23 cellular contexts compared by ENCODE assay signal in the genomic region with DNA sequence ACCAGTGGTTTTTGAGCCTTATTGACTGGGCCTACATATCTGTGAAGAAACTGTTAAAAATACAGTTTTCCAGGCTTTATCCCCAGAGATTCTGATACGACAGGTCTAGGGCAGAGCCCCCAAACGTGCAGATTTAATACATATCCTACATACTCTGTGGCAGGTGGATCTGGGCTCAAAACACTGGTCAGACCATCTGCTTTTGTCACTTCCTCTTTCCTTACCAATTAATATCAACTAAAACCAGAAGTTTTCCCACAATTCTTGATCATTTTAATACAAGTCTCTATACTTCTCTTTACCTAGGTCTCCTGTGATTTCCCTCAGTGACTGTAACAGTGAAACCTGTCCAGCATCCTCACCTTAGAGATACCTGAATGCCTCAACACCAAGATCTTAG.
DNase-seq lines count a peak whose midpoint lies in the region; ATAC-seq, FAIRE-seq and TF ChIP-seq lines count a peak whose summit lies in the region.
"Had no signal": no experiment of that assay in that cellular context is flagged by ENCODE, and none has a peak within 500 bp of the region (broad histone marks: within the 10 kb centered on the region; RNA-seq: fewer than 3 reads in every experiment).

No MANE protein-coding gene starts in this region.

- no peak for FAIRE-seq in GM12878 (lab: Jason Lieb, UNC)
- FAIRE-seq: A204.1, GM12891, H54, HepG2 had no signal

- H3K4me3 Mint-ChIP-seq in immature natural killer cell = peak overlapping the region in 1 of 5 donors; percentile 1
- H3K4me3 Mint-ChIP-seq: CD4-positive, CD25-positive, alpha-beta regulatory T cell; CD8-positive, alpha-beta memory T cell; GM23338; IgD-negative memory B cell had no signal

- H3K4me3 ChIP-seq in Karpas-422 (ENCODE audit: low read length) = no peak overlapping the region
- no peak overlapping the region for H3K4me3 ChIP-seq in GM12878
- H3K4me3 ChIP-seq in aorta (ENCODE audit: low read length in 2 of 2) = no peak overlapping the region
- H3K4me3 ChIP-seq: GM23338 had no signal

- TF ChIP-seq RAD21 in GM12878 (IDR thresholded peaks at IDR 0.05; ENCODE audit: insufficient read depth, low read depth, low read length) = no peak

- H3K4me1 ChIP-seq in Karpas-422 (ENCODE audit: low read length) = peaks cover 25% of the 10 kb centered on the region
- H3K4me1 ChIP-seq in GM12878 (ENCODE audit: control insufficient read depth, insufficient read depth, low read length) = no peaks in the 10 kb centered on the region
- no peaks in the 10 kb centered on the region for H3K4me1 ChIP-seq in aorta (ENCODE audit: control insufficient read depth in 1 of 2, insufficient read depth in 2 of 2, low read length in 2 of 2)
- H3K4me1 ChIP-seq: BE2C had no signal

- no peaks in the 10 kb centered on the region for H3K9me2 ChIP-seq in Karpas-422 (replicated peaks; ENCODE audit: insufficient read depth, low read length)

- H3K9ac ChIP-seq in Karpas-422 (ENCODE audit: low read length) (no peak overlapping the region), GM12878 (ENCODE audit: control insufficient read depth, insufficient read depth, low read length) (no peak overlapping the region)

- H3K9me3 Mint-ChIP-seq in immature natural killer cell = no peaks in the 10 kb centered on the region
- H3K9me3 Mint-ChIP-seq: CD8-positive, alpha-beta memory T cell had no signal

- H4K20me1 ChIP-seq in Karpas-422 (ENCODE audit: insufficient read depth, low read depth, low read length) (no peaks in the 10 kb centered on the region), GM12878 (ENCODE audit: control insufficient read depth, insufficient read depth) (no peaks in the 10 kb centered on the region)

- WGBS in GM12878 (ENCODE audit: insufficient coverage, insufficient replicate concordance, low lambda C conversion rate, missing lambda C conversion rate) = 82% methylated on average over 2 of the region's 2 CpGs
- WGBS in aorta, 2 donors = 68 to 96% methylated on average over 2 of the region's 2 CpGs

- CTCF ChIA-PET in GM12878 (lab: Yijun Ruan, JAX) = interaction anchor here (0.5 to 1.4 kb wide), 2 partner anchors 9 to 17 kb away, joined by 3 read pairs; no protein-coding TSS in a partner anchor

- H3K36me3 Mint-ChIP-seq in immature natural killer cell = peaks cover 5 to 16% (median 8%) of the 10 kb centered on the region in 3 donors

- no peak for DNase-seq in Karpas-422
- no peak for DNase-seq in GM12878 (ENCODE audit: low read depth, low spot score)
- no peak for DNase-seq in immature natural killer cell
- DNase-seq in aorta = no peak
- DNase-seq: ACHN; BE2C; C1 segment of cervical spinal cord; CD4-positive, CD25-positive, alpha-beta regulatory T cell; CD8-positive, alpha-beta memory T cell; COR-L47; DMS 273 treated with DMSO at 0.1 percent for 48 hours; DMS53; DND-41; EL; HCEC 1CT had no signal

- TF ChIP-seq CTCF in GM12878 (IDR thresholded peaks at IDR 0.05 in 2 of 3, conservative IDR thresholded peaks at IDR 0.05 in 1 of 3; ENCODE audit: control insufficient read depth in 2 of 3, extremely low read depth in 1 of 3, insufficient read depth in 1 of 3, low read depth in 3 of 3, low read length in 3 of 3) = no peak

- in situ Hi-C loops in GM12878 (cut with MboI) = no loop called here

- POLR2A ChIA-PET in GM12878 (lab: Charles Lee) = no interaction called here

- H3K27ac ChIP-seq in Karpas-422 (ENCODE audit: low read length) (no peak overlapping the region), GM12878 (ENCODE audit: control insufficient read depth, insufficient read depth) (no peak overlapping the region), aorta (ENCODE audit: low read depth in 1 of 2, low read length in 2 of 2) (no peak overlapping the region)

- H3K9me3 ChIP-seq in Karpas-422 (ENCODE audit: low read length) (no peaks in the 10 kb centered on the region), GM12878 (replicated peaks; ENCODE audit: control insufficient read depth, insufficient read depth, low read length) (no peaks in the 10 kb centered on the region), aorta (ENCODE audit: control insufficient read depth, low read length) (peaks cover 1% of the 10 kb centered on the region)
- H3K9me3 ChIP-seq: BE2C had no signal

- intact Hi-C loops in GM12878 (cut with micrococcal nuclease; ENCODE audit: unreplicated experiment) (no loop called here), aorta (cut with DNase I) (no loop called here)

- SMC1A ChIA-PET in GM12878 (lab: Charles Lee; ENCODE audit: uncharacterized antibody, unreplicated experiment) = interaction anchor here (0.9 to 1.2 kb wide), 2 partner anchors 86 to 134 kb away, joined by 3 read pairs; no protein-coding TSS in a partner anchor

- H2AFZ ChIP-seq in Karpas-422 (ENCODE audit: low read length) (no peak overlapping the region), GM12878 (ENCODE audit: control insufficient read depth, low read depth, low read length) (no peak overlapping the region)
- H2AFZ ChIP-seq: GM23338 had no signal

- H3K4me1 Mint-ChIP-seq in immature natural killer cell = peaks cover 41 to 42% of the 10 kb centered on the region in 2 donors
- H3K4me1 Mint-ChIP-seq: GM23338 had no signal

- no peaks in the 10 kb centered on the region for H3K27me3 ChIP-seq in Karpas-422 (ENCODE audit: low read length)
- no peaks in the 10 kb centered on the region for H3K27me3 ChIP-seq in GM12878 (replicated peaks in 1 of 2; ENCODE audit: control insufficient read depth in 2 of 2, insufficient read depth in 2 of 2, low read length in 1 of 2)
- H3K27me3 ChIP-seq in aorta (ENCODE audit: control insufficient read depth in 1 of 2, insufficient read depth in 2 of 2, low read length in 1 of 2) = no peaks in the 10 kb centered on the region
- H3K27me3 ChIP-seq: BE2C had no signal

- peak overlapping the region; percentile 8 to 83 (median 42) for H3K27ac Mint-ChIP-seq in immature natural killer cell
- H3K27ac Mint-ChIP-seq: CD4-positive, CD25-positive, alpha-beta regulatory T cell; GM23338 had no signal

- H3K27me3 Mint-ChIP-seq in immature natural killer cell (ENCODE audit: low read depth in 3 of 3) = no peaks in the 10 kb centered on the region
- H3K27me3 Mint-ChIP-seq: CD4-positive, CD25-positive, alpha-beta regulatory T cell; CD8-positive, alpha-beta memory T cell; IgD-negative memory B cell had no signal

- RAD21 ChIA-PET in GM12878 (lab: Charles Lee; ENCODE audit: unreplicated experiment) = interaction anchor here (0.6 kb wide), 1 partner anchor 325 kb away, joined by 3 read pairs; no protein-coding TSS in a partner anchor

- H3K36me3 ChIP-seq in Karpas-422 (ENCODE audit: insufficient read depth, low read length) (no peaks in the 10 kb centered on the region), GM12878 (ENCODE audit: control insufficient read depth in 2 of 2, insufficient read depth in 2 of 2, low read length in 1 of 2) (no peaks in the 10 kb centered on the region; a peak in 1 of 4 replicates), aorta (ENCODE audit: control insufficient read depth in 1 of 2, insufficient read depth in 2 of 2, low read length in 1 of 2) (peaks cover 0 to 4% of the 10 kb centered on the region in 2 donors)
- H3K36me3 ChIP-seq: BE2C had no signal

- TF ChIP-seq EP300 in GM12878 (IDR thresholded peaks at IDR 0.05; ENCODE audit: borderline replicate concordance in 1 of 2, control insufficient read depth in 1 of 2, low read depth in 2 of 2, low read length in 2 of 2) = no peak

- BruUV-seq in GM12878 (replicated peaks; lab: Mats Ljungman, UMichigan) = no TSS peak

- no peak for TF ChIP-seq POLR2A in GM12878 (IDR thresholded peaks at IDR 0.05; ENCODE audit: low read depth, low read length)

- H3K4me2 ChIP-seq in Karpas-422 (ENCODE audit: low read depth, low read length, poor library complexity, severe bottlenecking) (peak overlapping the region; percentile 36), GM12878 (ENCODE audit: control insufficient read depth, insufficient read depth) (no peak overlapping the region)
- H3K4me2 ChIP-seq: GM23338 had no signal

- no peak for ATAC-seq in GM12878
- no peak for ATAC-seq in aorta (ENCODE audit: low FRiP score)
- ATAC-seq in HG02938 (IDR thresholded peaks at IDR 0.05; ENCODE audit: unreplicated experiment) = no peak
- ATAC-seq in GM21390 (IDR thresholded peaks at IDR 0.05; ENCODE audit: unreplicated experiment) = no peak
- ATAC-seq: GM23338, HepG2 had no signal

- H3K79me2 ChIP-seq in Karpas-422 (ENCODE audit: low read length) (no peaks in the 10 kb centered on the region), GM12878 (ENCODE audit: control insufficient read depth, insufficient read depth, low read length) (no peaks in the 10 kb centered on the region)

TF ChIP-seq in GM12878, 131 proteins besides CTCF, POLR2A, EP300 and RAD21:
- peak; percentile 54 for TF ChIP-seq SPI1 (IDR thresholded peaks at IDR 0.05; ENCODE audit: borderline replicate concordance, insufficient read depth, low read depth, low read length)
- TF ChIP-seq, protein P1, sequence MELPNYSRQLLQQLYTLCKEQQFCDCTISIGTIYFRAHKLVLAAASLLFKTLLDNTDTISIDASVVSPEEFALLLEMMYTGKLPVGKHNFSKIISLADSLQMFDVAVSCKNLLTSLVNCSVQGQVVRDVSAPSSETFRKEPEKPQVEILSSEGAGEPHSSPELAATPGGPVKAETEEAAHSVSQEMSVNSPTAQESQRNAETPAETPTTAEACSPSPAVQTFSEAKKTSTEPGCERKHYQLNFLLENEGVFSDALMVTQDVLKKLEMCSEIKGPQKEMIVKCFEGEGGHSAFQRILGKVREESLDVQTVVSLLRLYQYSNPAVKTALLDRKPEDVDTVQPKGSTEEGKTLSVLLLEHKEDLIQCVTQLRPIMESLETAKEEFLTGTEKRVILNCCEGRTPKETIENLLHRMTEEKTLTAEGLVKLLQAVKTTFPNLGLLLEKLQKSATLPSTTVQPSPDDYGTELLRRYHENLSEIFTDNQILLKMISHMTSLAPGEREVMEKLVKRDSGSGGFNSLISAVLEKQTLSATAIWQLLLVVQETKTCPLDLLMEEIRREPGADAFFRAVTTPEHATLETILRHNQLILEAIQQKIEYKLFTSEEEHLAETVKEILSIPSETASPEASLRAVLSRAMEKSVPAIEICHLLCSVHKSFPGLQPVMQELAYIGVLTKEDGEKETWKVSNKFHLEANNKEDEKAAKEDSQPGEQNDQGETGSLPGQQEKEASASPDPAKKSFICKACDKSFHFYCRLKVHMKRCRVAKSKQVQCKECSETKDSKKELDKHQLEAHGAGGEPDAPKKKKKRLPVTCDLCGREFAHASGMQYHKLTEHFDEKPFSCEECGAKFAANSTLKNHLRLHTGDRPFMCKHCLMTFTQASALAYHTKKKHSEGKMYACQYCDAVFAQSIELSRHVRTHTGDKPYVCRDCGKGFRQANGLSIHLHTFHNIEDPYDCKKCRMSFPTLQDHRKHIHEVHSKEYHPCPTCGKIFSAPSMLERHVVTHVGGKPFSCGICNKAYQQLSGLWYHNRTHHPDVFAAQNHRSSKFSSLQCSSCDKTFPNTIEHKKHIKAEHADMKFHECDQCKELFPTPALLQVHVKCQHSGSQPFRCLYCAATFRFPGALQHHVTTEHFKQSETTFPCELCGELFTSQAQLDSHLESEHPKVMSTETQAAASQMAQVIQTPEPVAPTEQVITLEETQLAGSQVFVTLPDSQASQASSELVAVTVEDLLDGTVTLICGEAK (IDR thresholded peaks at IDR 0.05; ENCODE audit: borderline replicate concordance) = no peak
TF ChIP-seq in GM12878: peak in this region for 1.
